Comparison of ENCODE assay signal across 10 cellular contexts in genomic region chr12:110555509-110556406, GRCh38. TPM values are rescaled to one million over a fixed set of nuclear protein-coding genes. Genes with fewer than 3 reads are reported as not detected.
DNase-seq lines count a peak whose midpoint lies in the region; ATAC-seq and TF ChIP-seq lines count a peak whose summit lies in the region.
"Had no signal": no experiment of that assay in that cellular context is flagged by ENCODE, and none has a peak within 500 bp of the region (broad histone marks: within the 10 kb centered on the region; RNA-seq: fewer than 3 reads in every experiment).

No MANE protein-coding gene starts in this region.

- DNase-seq in AG08395 (ENCODE audit: low spot score) (peak; percentile 60), HFFc6 (peak; percentile 69), brain microvascular endothelial cell (peak; percentile 53), lower lobe of right lung (no peak), ecto neural progenitor cell (ENCODE audit: low spot score) (no peak), SKM-1 (lab: John Stamatoyannopoulos, UW; ENCODE audit: unreplicated experiment) (no peak), immature natural killer cell (no peak), hypothalamus (lab: John Stamatoyannopoulos, UW) (no peak)
- DNase-seq: activated B cell treated with CpG ODN at 0.5 μM for 24 hours, NCI-H2227 treated with DMSO at 0.1 percent for 48 hours had no signal

- H3K4me3 ChIP-seq in brain microvascular endothelial cell (ENCODE audit: low read depth, low read length) (no peak overlapping the region), lower lobe of right lung (no peak overlapping the region)

- H3K9me3 ChIP-seq in lower lobe of right lung: no peaks in the 10 kb centered on the region

- H3K27ac ChIP-seq in brain microvascular endothelial cell: peak overlapping the region; percentile 2
- H3K27ac ChIP-seq in lower lobe of right lung: no peak overlapping the region

- H3K36me3 Mint-ChIP-seq in HFFc6 (ENCODE audit: low read depth): peaks cover 11% of the 10 kb centered on the region
- peaks cover 0 to 2% (median 0%) of the 10 kb centered on the region in 3 donors for H3K36me3 Mint-ChIP-seq in immature natural killer cell

- no peaks in the 10 kb centered on the region for H3K27me3 ChIP-seq in brain microvascular endothelial cell (replicated peaks)
- no peaks in the 10 kb centered on the region for H3K27me3 ChIP-seq in lower lobe of right lung (ENCODE audit: low read depth)

- H3K9me3 Mint-ChIP-seq in HFFc6: no peaks in the 10 kb centered on the region
- no peaks in the 10 kb centered on the region for H3K9me3 Mint-ChIP-seq in immature natural killer cell

- H3K4me1 ChIP-seq in lower lobe of right lung: peaks cover 30% of the 10 kb centered on the region

- peak overlapping the region; percentile 70 for H3K4me3 Mint-ChIP-seq in HFFc6
- no peak overlapping the region for H3K4me3 Mint-ChIP-seq in immature natural killer cell
- H3K4me3 Mint-ChIP-seq: activated B cell treated with CpG ODN at 0.5 μM for 24 hours had no signal

- H3K27ac Mint-ChIP-seq in HFFc6 (peak overlapping the region; percentile 78), immature natural killer cell (peak overlapping the region in 2 of 6 donors; percentile 43 to 57)

- H3K27me3 Mint-ChIP-seq in HFFc6 (ENCODE audit: insufficient read depth): no peaks in the 10 kb centered on the region
- H3K27me3 Mint-ChIP-seq in immature natural killer cell (ENCODE audit: low read depth in 3 of 3): peaks cover 0 to 2% (median 0%) of the 10 kb centered on the region in 3 donors
- H3K27me3 Mint-ChIP-seq: activated B cell treated with CpG ODN at 0.5 μM for 24 hours had no signal

- intact Hi-C loops in lower lobe of right lung (cut with DNase I): no loop called here

- in situ Hi-C loops in brain microvascular endothelial cell (cut with HindIII; ENCODE audit: low pct_ligation_motif_present, low sequenced_read_pairs): no loop called here

- H3K4me1 Mint-ChIP-seq in HFFc6 (ENCODE audit: low read depth): peaks cover 28% of the 10 kb centered on the region
- peaks cover 45 to 66% of the 10 kb centered on the region in 2 donors for H3K4me1 Mint-ChIP-seq in immature natural killer cell

- no peak for TF ChIP-seq CTCF in HFFc6 (IDR thresholded peaks at IDR 0.05)
- no peak for TF ChIP-seq CTCF in brain microvascular endothelial cell (IDR thresholded peaks at IDR 0.05; ENCODE audit: low read depth, low read length, missing control alignments)
- no peak for TF ChIP-seq CTCF in lower lobe of right lung (IDR thresholded peaks at IDR 0.05)

- peak; percentile 36 to 46 for ATAC-seq in lower lobe of right lung

- H3K36me3 ChIP-seq in brain microvascular endothelial cell (replicated peaks) (peaks cover 2% of the 10 kb centered on the region), lower lobe of right lung (peaks cover 11% of the 10 kb centered on the region)

RNA-seq across cellular contexts. Expression of gene PPTC7, which starts 27.4 kb away (rescaled TPM):
- 10 to 100 TPM in 5 of 6 experiments, 1 to 10 TPM in 1; 8.9 to 13.6 (median 12.0) TPM for total RNA-seq in HFFc6 (2021; fragmentation: NEBNext Ultra II Directional; extraction: Animal tissue kit (Norgen Biotek cat#: 25700))
- total RNA-seq in lower lobe of right lung: 23.6 TPM
- 10 to 100 TPM in 1 of 3 donors, 1 to 10 TPM in 2; 7.8 to 11.5 (median 9.3) TPM for polyA plus RNA-seq in immature natural killer cell

RNA-seq across cellular contexts. Expression of gene RAD9B, which starts 53.6 kb away (rescaled TPM):
- 1 to 10 TPM in 1 of 6 experiments, under 1 TPM in 5; 0.55 to 1.1 (median 0.77) TPM for total RNA-seq in HFFc6 (2021; fragmentation: NEBNext Ultra II Directional; extraction: Animal tissue kit (Norgen Biotek cat#: 25700))
- total RNA-seq in lower lobe of right lung: 1.1 TPM
- 1 to 10 TPM in 1 of 3 donors, under 1 TPM in 1, not detected in 1; 0.93 to 1.0 TPM for polyA plus RNA-seq in immature natural killer cell

RNA-seq across cellular contexts. Expression of gene VPS29, which starts 53.8 kb away (rescaled TPM):
- total RNA-seq in HFFc6 (2021; fragmentation: NEBNext Ultra II Directional; extraction: Animal tissue kit (Norgen Biotek cat#: 25700)): 100 to 1,000 TPM in 5 of 6 experiments, 10 to 100 TPM in 1; 98.0 to 116 (median 110) TPM
- total RNA-seq in lower lobe of right lung: 102 TPM
- 100 to 1,000 TPM; 153 to 230 (median 206) TPM for polyA plus RNA-seq in immature natural killer cell

RNA-seq across cellular contexts. Expression of gene TCTN1, which starts 58.2 kb away (rescaled TPM):
- 10 to 100 TPM; 24.2 to 30.3 (median 25.6) TPM for total RNA-seq in HFFc6 (2021; fragmentation: NEBNext Ultra II Directional; extraction: Animal tissue kit (Norgen Biotek cat#: 25700))
- total RNA-seq in lower lobe of right lung: 40.1 TPM
- 10 to 100 TPM in 2 of 3 donors, 1 to 10 TPM in 1; 5.2 to 11.1 (median 10.0) TPM for polyA plus RNA-seq in immature natural killer cell

Comparison
In these comparisons a context has a peak if more than half of its experiments do, and no peak if none do; other contexts are left out.
1. DNase-seq: peak in AG08395 (single experiment), HFFc6 (single experiment) and brain microvascular endothelial cell (single experiment); none in lower lobe of right lung (single experiment), ecto neural progenitor cell (single experiment), SKM-1 (single experiment), immature natural killer cell (0 of 3) and hypothalamus (0 of 51).